ENCODE assay signal across 16 cellular contexts in the genomic region with DNA sequence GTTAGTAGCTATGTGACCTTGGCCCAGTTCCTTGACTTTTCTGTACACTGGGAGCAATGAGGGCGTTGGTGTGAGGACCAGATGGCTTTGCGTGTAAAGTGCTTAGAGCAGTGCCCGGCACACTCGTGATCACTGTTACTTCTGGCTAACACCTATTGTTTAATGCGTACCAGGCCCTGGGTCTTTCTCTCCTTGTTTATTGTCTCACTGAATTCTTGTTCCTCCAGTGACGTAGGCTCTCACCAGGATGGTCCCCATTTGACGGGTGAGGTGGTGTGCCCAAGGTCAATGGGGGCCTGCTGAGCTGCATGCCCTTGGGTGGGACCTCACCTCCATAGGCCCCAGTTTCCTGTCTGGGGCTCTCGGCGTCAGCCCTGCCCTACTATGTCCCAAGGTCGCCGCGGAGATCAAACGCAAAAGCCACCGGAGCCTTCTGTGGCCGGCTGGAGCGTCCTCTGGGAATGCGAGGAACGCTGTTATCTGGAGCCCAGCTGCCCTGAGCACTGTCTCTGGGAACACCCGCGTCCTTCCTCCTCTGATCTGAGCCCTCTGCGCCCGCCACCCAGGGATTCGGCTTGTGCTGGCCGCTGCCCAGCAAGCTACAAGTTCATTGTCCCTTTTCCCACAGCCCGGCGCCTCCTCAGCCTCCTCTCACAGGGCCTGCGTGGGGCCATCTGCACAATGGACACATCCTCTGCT. TPM values are rescaled to one million over a fixed set of nuclear protein-coding genes. Genes with fewer than 3 reads are reported as not detected.
DNase-seq lines count a peak whose midpoint lies in the region; ATAC-seq and TF ChIP-seq lines count a peak whose summit lies in the region.
"Had no signal": no experiment of that assay in that cellular context is flagged by ENCODE, and none has a peak within 500 bp of the region (broad histone marks: within the 10 kb centered on the region; RNA-seq: fewer than 3 reads in every experiment).

No MANE protein-coding gene starts in this region.

- peak overlapping the region; percentile 59 for H3K27ac Mint-ChIP-seq in glutamatergic neuron (ENCODE audit: unreplicated experiment)
- H3K27ac Mint-ChIP-seq: activated naive CD8-positive, alpha-beta T cell treated with anti-CD3 and anti-CD28 coated beads, Interleukin-2, amount 10 ng/mL, durations not matched to agents 7 days and 5 days had no signal

- H3K36me3 ChIP-seq in SJCRH30 (no peaks in the 10 kb centered on the region), lower lobe of right lung (no peaks in the 10 kb centered on the region), subcutaneous abdominal adipose tissue (ENCODE audit: control insufficient read depth in 5 of 5, insufficient read depth in 5 of 5, low read length in 5 of 5) (no peaks in the 10 kb centered on the region)

- H3K27me3 Mint-ChIP-seq in glutamatergic neuron (ENCODE audit: unreplicated experiment) = peaks cover 4% of the 10 kb centered on the region

- peaks cover 14% of the 10 kb centered on the region for H3K4me1 Mint-ChIP-seq in glutamatergic neuron (ENCODE audit: low read depth, unreplicated experiment)
- H3K4me1 Mint-ChIP-seq: activated naive CD8-positive, alpha-beta T cell treated with anti-CD3 and anti-CD28 coated beads, Interleukin-2, amount 10 ng/mL, durations not matched to agents 7 days and 5 days had no signal

- no peaks in the 10 kb centered on the region for H3K27me3 ChIP-seq in SJCRH30
- peaks cover 13% of the 10 kb centered on the region for H3K27me3 ChIP-seq in lower lobe of right lung (ENCODE audit: low read depth)
- no peaks in the 10 kb centered on the region for H3K27me3 ChIP-seq in subcutaneous abdominal adipose tissue (ENCODE audit: control insufficient read depth in 5 of 5, insufficient read depth in 4 of 5, low read length in 5 of 5)

- H3K4me3 ChIP-seq in SJCRH30 (no peak overlapping the region), lower lobe of right lung (no peak overlapping the region), subcutaneous abdominal adipose tissue (ENCODE audit: low read depth in 1 of 5, low read length in 5 of 5) (peak overlapping the region in 1 of 5 donors; percentile 27)

- DNase-seq in SJCRH30 = peak; percentile 74 to 88
- DNase-seq in glutamatergic neuron = peak; percentile 62
- no peak for DNase-seq in lower lobe of right lung
- DNase-seq in COR-L47 (lab: John Stamatoyannopoulos, UW) = no peak
- no peak for DNase-seq in activated CD8-positive, alpha-beta memory T cell treated with anti-CD3 and anti-CD28 coated beads, Interleukin-2, amount 50 U/mL, for 48 hours
- no peak for DNase-seq in NCI-H2081 (lab: John Stamatoyannopoulos, UW)
- DNase-seq: activated CD4-positive, alpha-beta T cell treated with anti-CD3 and anti-CD28 coated beads for 1 hour; activated naive CD8-positive, alpha-beta T cell treated with anti-CD3 and anti-CD28 coated beads, Interleukin-2, amount 10 ng/mL, durations not matched to agents 7 days and 5 days; activated T-cell treated with anti-CD3 and anti-CD28 coated beads for 4 hours; cortex of kidney; KG1; NCI-H1417 treated with DMSO at 0.1 percent for 48 hours; stimulated activated CD4-positive, alpha-beta T cell treated with anti-CD3 and anti-CD28 coated beads, Interleukin-4, amount 100 ng/mL, for 24 hours had no signal

- H3K9me3 Mint-ChIP-seq in glutamatergic neuron (ENCODE audit: unreplicated experiment) = peaks cover 3% of the 10 kb centered on the region
- H3K9me3 Mint-ChIP-seq: activated naive CD8-positive, alpha-beta T cell treated with anti-CD3 and anti-CD28 coated beads, Interleukin-2, amount 10 ng/mL, durations not matched to agents 7 days and 5 days had no signal

- H3K4me1 ChIP-seq in SJCRH30 (peaks cover 33% of the 10 kb centered on the region), lower lobe of right lung (peaks cover 49% of the 10 kb centered on the region), subcutaneous abdominal adipose tissue (ENCODE audit: control insufficient read depth in 5 of 5, insufficient read depth in 5 of 5, low read length in 5 of 5) (peaks cover 11 to 72% (median 52%) of the 10 kb centered on the region in 5 donors)

- peak overlapping the region; percentile 32 for H3K4me3 Mint-ChIP-seq in glutamatergic neuron (ENCODE audit: unreplicated experiment)
- H3K4me3 Mint-ChIP-seq: activated naive CD8-positive, alpha-beta T cell treated with anti-CD3 and anti-CD28 coated beads, Interleukin-2, amount 10 ng/mL, durations not matched to agents 7 days and 5 days had no signal

- intact Hi-C loops in lower lobe of right lung (cut with DNase I) = no loop called here

- TF ChIP-seq CTCF in glutamatergic neuron (IDR thresholded peaks at IDR 0.05; ENCODE audit: partially characterized antibody, unreplicated experiment) (no peak), lower lobe of right lung (IDR thresholded peaks at IDR 0.05) (no peak)

- H3K9me3 ChIP-seq in SJCRH30 (replicated peaks) (no peaks in the 10 kb centered on the region), lower lobe of right lung (no peaks in the 10 kb centered on the region), subcutaneous abdominal adipose tissue (ENCODE audit: control insufficient read depth in 5 of 5, low read length in 5 of 5) (no peaks in the 10 kb centered on the region)

- no peaks in the 10 kb centered on the region for H3K36me3 Mint-ChIP-seq in glutamatergic neuron (ENCODE audit: unreplicated experiment)
- H3K36me3 Mint-ChIP-seq: activated naive CD8-positive, alpha-beta T cell treated with anti-CD3 and anti-CD28 coated beads, Interleukin-2, amount 10 ng/mL, durations not matched to agents 7 days and 5 days had no signal

- H3K27ac ChIP-seq in SJCRH30 = peak overlapping the region; percentile 1; the same call in 1 of the 2 replicates
- H3K27ac ChIP-seq in lower lobe of right lung = peak overlapping the region; percentile 67
- peak overlapping the region; percentile 64 for H3K27ac ChIP-seq in subcutaneous abdominal adipose tissue (ENCODE audit: low read depth, low read length)

- H3K9ac ChIP-seq in subcutaneous abdominal adipose tissue (ENCODE audit: low read length in 5 of 5) = peak overlapping the region; percentile 23 to 68 (median 48)

- ATAC-seq in lower lobe of right lung (peak; percentile 4 to 31), GM21367 (IDR thresholded peaks at IDR 0.05; ENCODE audit: unreplicated experiment) (no peak)

RNA-seq across cellular contexts. Expression of gene ALPL, which starts 28.9 kb away (rescaled TPM):
- 0.63 and 0.84 TPM in 2 replicates for total RNA-seq in SJCRH30 (2014; rRNA removed; shearing (Covaris generic))
- total RNA-seq in glutamatergic neuron (ENCODE audit: unreplicated experiment) (10.0 TPM), lower lobe of right lung (123 TPM)
- total RNA-seq: activated naive CD8-positive, alpha-beta T cell treated with anti-CD3 and anti-CD28 coated beads, Interleukin-2, amount 10 ng/mL, durations not matched to agents 7 days and 5 days; T-helper 1 cell treated with Interleukin-12 subunit alpha and Interleukin-12 subunit beta and Interleukin-4 antibody, amounts not matched to agents 30 ng/mL and 1 ng/mL, for 36 hours had no signal

Comparison
In these comparisons a context has a peak if more than half of its experiments do, and no peak if none do; other contexts are left out.
1. DNase-seq: peak in SJCRH30 (2 of 2) and glutamatergic neuron (single experiment); none in lower lobe of right lung (single experiment), COR-L47 (single experiment), activated CD8-positive, alpha-beta memory T cell treated with anti-CD3 and anti-CD28 coated beads, Interleukin-2, amount 50 U/mL, for 48 hours (single experiment) and NCI-H2081 (0 of 2).
2. H3K27ac ChIP-seq: peak in every context shown above with its lines; median percentile 67 in lower lobe of right lung; 64 in subcutaneous abdominal adipose tissue; 1 in SJCRH30.
3. RNA of gene ALPL, which starts 28.9 kb away (total RNA-seq): 123 TPM in lower lobe of right lung (single experiment); 10.0 TPM in glutamatergic neuron (single experiment) and 0.63 to 0.84 TPM in SJCRH30; every median in the first group is over 10 times any median in the second.